In the genomic region with DNA sequence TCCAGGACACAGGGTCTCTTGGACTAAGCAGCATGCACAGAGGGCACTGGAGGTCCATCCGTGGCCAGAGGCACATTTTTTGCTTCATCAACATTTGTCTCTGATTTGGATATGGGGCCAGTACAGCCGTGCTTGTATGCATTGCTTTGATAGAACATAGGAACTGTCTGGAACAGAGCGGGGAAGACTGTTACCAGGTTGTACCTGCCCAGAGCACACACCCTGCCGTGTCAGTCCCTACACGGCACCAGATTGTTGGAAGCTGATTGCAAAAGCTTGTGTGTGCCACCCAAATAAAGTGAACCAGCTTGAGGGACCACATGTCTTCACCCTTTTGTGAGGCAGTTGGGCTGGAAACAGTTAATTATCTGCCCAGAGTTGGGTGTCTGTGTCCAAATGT, we compare ENCODE assay signal across 14 cellular contexts. TPM values are rescaled to one million over a fixed set of nuclear protein-coding genes. Genes with fewer than 3 reads are reported as not detected.
DNase-seq lines count a peak whose midpoint lies in the region; ATAC-seq and TF ChIP-seq lines count a peak whose summit lies in the region.
"Had no signal": no experiment of that assay in that cellular context is flagged by ENCODE, and none has a peak within 500 bp of the region (broad histone marks: within the 10 kb centered on the region; RNA-seq: fewer than 3 reads in every experiment).

No MANE protein-coding gene starts in this region.

- H3K9me3 ChIP-seq in CD8-positive, alpha-beta memory T cell (ENCODE audit: low read length) = no peaks in the 10 kb centered on the region
- H3K9me3 ChIP-seq in gastroesophageal sphincter (no peaks in the 10 kb centered on the region), sigmoid colon (no peaks in the 10 kb centered on the region)

- no peaks in the 10 kb centered on the region for H3K27me3 ChIP-seq in CD8-positive, alpha-beta memory T cell (ENCODE audit: insufficient read depth, low read length, poor library complexity, severe bottlenecking)
- H3K27me3 ChIP-seq in gastroesophageal sphincter (no peaks in the 10 kb centered on the region), sigmoid colon (no peaks in the 10 kb centered on the region)

- TF ChIP-seq CTCF in VCaP (conservative IDR thresholded peaks at IDR 0.05) = no peak
- TF ChIP-seq CTCF in gastroesophageal sphincter (IDR thresholded peaks at IDR 0.05) = no peak
- no peak for TF ChIP-seq CTCF in sigmoid colon (IDR thresholded peaks at IDR 0.05)
- no peak for TF ChIP-seq CTCF in lower leg skin (IDR thresholded peaks at IDR 0.05)

- CTCF ChIA-PET in CD8-positive, alpha-beta memory T cell (lab: Charles Lee) = interaction anchor here (0.7 to 1.3 kb wide), 3 partner anchors 47 to 507 kb away, joined by 4 to 5 read pairs (median 4); no protein-coding TSS in a partner anchor

- no peaks in the 10 kb centered on the region for H3K27me3 Mint-ChIP-seq in CD8-positive, alpha-beta memory T cell

- no peak for TF ChIP-seq POLR2A in gastroesophageal sphincter (IDR thresholded peaks at IDR 0.05)
- TF ChIP-seq POLR2A in sigmoid colon (IDR thresholded peaks at IDR 0.05) = no peak
- no peak for TF ChIP-seq POLR2A in lower leg skin (IDR thresholded peaks at IDR 0.05)

- intact Hi-C loops in sigmoid colon (cut with DNase I) = no loop called here
- intact Hi-C loops in lower leg skin (cut with DNase I; ENCODE audit: low total_unique reads) = no loop called here

- peak overlapping the region in 4 of 8 donors; percentile 47 to 90 (median 68) for H3K27ac Mint-ChIP-seq in CD8-positive, alpha-beta memory T cell
- H3K27ac Mint-ChIP-seq: H9 had no signal

- H3K27ac ChIP-seq in CD8-positive, alpha-beta memory T cell (ENCODE audit: low read depth, low read length) = no peak overlapping the region
- H3K27ac ChIP-seq in VCaP = peak overlapping the region; percentile 25
- H3K27ac ChIP-seq in gastroesophageal sphincter = peak overlapping the region in 3 of 4 donors; percentile 11 to 49 (median 25)
- peak overlapping the region; percentile 17 to 75 (median 48) for H3K27ac ChIP-seq in sigmoid colon

- no peaks in the 10 kb centered on the region for H3K9me3 Mint-ChIP-seq in CD8-positive, alpha-beta memory T cell
- H3K9me3 Mint-ChIP-seq: H9 had no signal

- peak overlapping the region in 6 of 7 donors; percentile 29 to 72 (median 60) for H3K4me3 Mint-ChIP-seq in CD8-positive, alpha-beta memory T cell
- H3K4me3 Mint-ChIP-seq: H9 had no signal

- peaks cover 12 to 88% (median 31%) of the 10 kb centered on the region in 3 donors for H3K36me3 Mint-ChIP-seq in CD8-positive, alpha-beta memory T cell

- 57 to 60% methylated on average over 4 of the region's 5 CpGs for WGBS in gastroesophageal sphincter (ENCODE audit: low coverage in 1 of 2), 2 donors
- WGBS in sigmoid colon, 2 donors = 51 to 76% methylated on average over 5 of the region's 5 CpGs
- 27 to 43% methylated on average over 5 of the region's 5 CpGs for WGBS in lower leg skin, 2 donors

- H3K4me3 ChIP-seq in CD8-positive, alpha-beta memory T cell (ENCODE audit: low read length) = no peak overlapping the region
- H3K4me3 ChIP-seq in gastroesophageal sphincter (no peak overlapping the region), sigmoid colon (no peak overlapping the region), lower leg skin (ENCODE audit: low read depth, poor library complexity, severe bottlenecking) (no peak overlapping the region)

- peaks cover 76 to 92% (median 91%) of the 10 kb centered on the region in 3 donors for H3K4me1 Mint-ChIP-seq in CD8-positive, alpha-beta memory T cell

- ATAC-seq in gastroesophageal sphincter (no peak), HG03175 (IDR thresholded peaks at IDR 0.05; ENCODE audit: unreplicated experiment) (no peak)

- peaks cover 71% of the 10 kb centered on the region for H3K4me1 ChIP-seq in CD8-positive, alpha-beta memory T cell (ENCODE audit: insufficient read depth, low read length)
- H3K4me1 ChIP-seq in gastroesophageal sphincter (peaks cover 18 to 91% (median 42%) of the 10 kb centered on the region in 3 donors), sigmoid colon (peaks cover 0 to 93% (median 82%) of the 10 kb centered on the region in 4 donors)

- POLR2A ChIA-PET in CD8-positive, alpha-beta memory T cell (lab: Charles Lee) = no interaction called here

- peaks cover 36% of the 10 kb centered on the region for H3K36me3 ChIP-seq in CD8-positive, alpha-beta memory T cell (ENCODE audit: insufficient read depth, low read length)
- peaks cover 4 to 43% of the 10 kb centered on the region in 2 donors for H3K36me3 ChIP-seq in gastroesophageal sphincter
- peaks cover 12 to 41% (median 18%) of the 10 kb centered on the region in 4 donors for H3K36me3 ChIP-seq in sigmoid colon

- DNase-seq in CD8-positive, alpha-beta memory T cell = no peak
- DNase-seq in sigmoid colon = no peak
- DNase-seq in NCI-H1417 (lab: John Stamatoyannopoulos, UW) = no peak
- DNase-seq in lower leg skin (ENCODE audit: low spot score in 2 of 2) = no peak
- DNase-seq: activated gamma-delta T cell, AML-193, DMS153, H9, NCI-H1694, NCI-H446, Right ventricle myocardium superior had no signal

- TF ChIP-seq EP300 in gastroesophageal sphincter (IDR thresholded peaks at IDR 0.05) (no peak), sigmoid colon (IDR thresholded peaks at IDR 0.05) (no peak)

RNA-seq across cellular contexts. Expression of a gene that starts 21.0 kb away (rescaled TPM):
- 10 to 100 TPM; 15.2 to 17.1 TPM for total RNA-seq in CD8-positive, alpha-beta memory T cell
- polyA plus RNA-seq in CD8-positive, alpha-beta memory T cell = 72.9 TPM
- 10 to 100 TPM; 40.0 to 55.5 (median 43.5) TPM for total RNA-seq in gastroesophageal sphincter
- total RNA-seq in sigmoid colon = 10 to 100 TPM; 29.2 to 43.5 (median 38.0) TPM
- 10 to 100 TPM; 38.6 to 64.0 (median 48.6) TPM for polyA plus RNA-seq in sigmoid colon
- 100 to 1,000 TPM; 131 to 224 (median 142) TPM for total RNA-seq in lower leg skin
